Comparison of ENCODE assay signal across 26 cellular contexts in the genomic region with DNA sequence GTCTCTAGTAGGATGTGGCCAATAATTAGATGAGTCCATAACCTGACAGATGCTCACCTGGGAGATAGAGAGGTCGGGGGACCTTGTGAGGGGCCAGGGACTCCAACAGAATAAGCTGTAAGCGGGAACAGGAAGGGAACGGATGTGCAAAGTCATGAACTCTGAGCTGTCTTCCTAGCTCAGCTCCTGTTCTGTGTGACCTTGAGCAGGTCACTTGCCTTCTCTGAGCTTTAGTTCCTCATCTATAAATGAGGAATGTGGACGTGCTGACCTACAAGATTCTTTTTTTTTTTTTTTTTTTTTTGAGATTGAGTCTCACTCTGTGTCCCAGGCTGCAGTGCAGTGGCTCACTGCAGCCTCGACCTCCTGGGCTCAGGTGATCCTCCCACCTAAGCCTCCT.
"Had no signal": no experiment of that assay in that cellular context is flagged by ENCODE, and none has a peak within 500 bp of the region (broad histone marks: within the 10 kb centered on the region; RNA-seq: fewer than 3 reads in every experiment).

No MANE protein-coding gene starts in this region.

- H3K27me3 ChIP-seq: hepatocyte, pancreas, tibial nerve, upper lobe of left lung, vagina had no signal

- ATAC-seq: naive thymus-derived CD4-positive, alpha-beta T cell; natural killer cell treated with Interleukin-12 subunit alpha and Interleukin-12 subunit beta and Interleukin-15 and Interleukin-18, amount 100 ng/mL, for 72 hours; pancreas; right cardiac atrium; stimulated activated memory B cell treated with anti-CD40 and anti-IgM and Interleukin-4, amounts not matched to agents 10 μg/mL and 1 μg/mL and 100 μg/mL, for 72 hours; stimulated activated naive CD8-positive, alpha-beta T cell treated with anti-CD3 and anti-CD28 coated beads, Interleukin-15, amount 100 ng/mL, for 72 hours had no signal

- H3K4me2 ChIP-seq: hepatocyte had no signal

- H3K79me2 ChIP-seq: hepatocyte had no signal

- H2AFZ ChIP-seq: hepatocyte had no signal

- H3K4me3 ChIP-seq: hepatocyte, left ventricle myocardium inferior, lung, pancreas, prostate gland, spleen, tibial nerve, upper lobe of left lung, vagina had no signal

- H3K9me3 ChIP-seq: left ventricle myocardium inferior, pancreas, prostate gland, upper lobe of left lung, vagina had no signal

- H3K27ac ChIP-seq: hepatocyte, left ventricle myocardium inferior, pancreas, prostate gland, spleen, tibial nerve, upper lobe of left lung, vagina had no signal

- H3K36me3 ChIP-seq: left ventricle myocardium inferior, pancreas, prostate gland, spleen, tibial nerve, upper lobe of left lung, vagina had no signal

- DNase-seq: islet precursor cell; left ventricle myocardium inferior; mesendoderm; naive thymus-derived CD4-positive, alpha-beta T cell; nucleus accumbens; pancreas; posterior cingulate gyrus; retina; right cardiac atrium; small intestine; spleen; stimulated activated CD4-positive, alpha-beta T cell treated with anti-CD3 and anti-CD28 coated beads, Interleukin-1b, Interleukin-23, amount 100 ng/mL, for 48 hours; stimulated activated CD4-positive, alpha-beta T cell treated with anti-CD3 and anti-CD28 coated beads, Interleukin-2, amount 100 ng/mL, for 48 hours; stimulated activated CD4-positive, alpha-beta T cell treated with anti-CD3 and anti-CD28 coated beads, Interleukin-4, amount 100 ng/mL, for 4 hours; stimulated activated CD8-positive, alpha-beta memory T cell treated with anti-CD3 and anti-CD28 coated beads, Interleukin-4, amount 100 ng/mL, for 48 hours; stimulated activated naive CD4-positive, alpha-beta T cell treated with Interleukin-2 at 50 U/mL for 16 hours; stimulated activated naive CD8-positive, alpha-beta T cell treated with anti-CD3 and anti-CD28 coated beads, Interleukin-15, amount 100 ng/mL, for 72 hours; substantia nigra; upper lobe of left lung had no signal

- H3K4me1 ChIP-seq: left ventricle myocardium inferior, pancreas, prostate gland, upper lobe of left lung, vagina had no signal
